Comparison of ENCODE assay signal across 8 cellular contexts in genomic region chr2:232444409-232445148, GRCh38. TPM values are rescaled to one million over a fixed set of nuclear protein-coding genes. Genes with fewer than 3 reads are reported as not detected.
A peak's percentile ranks its signal among the peaks of the same experiment; 100 is the strongest.
DNase-seq lines count a peak whose midpoint lies in the region; TF ChIP-seq lines count a peak whose summit lies in the region.

No MANE protein-coding gene starts in this region.

- H3K4me3 ChIP-seq in CD8-positive, alpha-beta memory T cell (ENCODE audit: low read length): no peak overlapping the region
- no peak overlapping the region; a peak in 1 of 4 replicates for H3K4me3 ChIP-seq in SK-N-SH (ENCODE audit: low read depth in 2 of 2, low read length in 1 of 2)

- peaks cover 0 to 8% of the 10 kb centered on the region in 2 donors for H3K27me3 Mint-ChIP-seq in CD8-positive, alpha-beta memory T cell
- peaks cover 17% of the 10 kb centered on the region for H3K27me3 Mint-ChIP-seq in HFFc6 (ENCODE audit: insufficient read depth)
- no peaks in the 10 kb centered on the region for H3K27me3 Mint-ChIP-seq in activated naive CD8-positive, alpha-beta T cell treated with anti-CD3 and anti-CD28 coated beads for 36 hours

- H3K27me3 ChIP-seq in CD8-positive, alpha-beta memory T cell (ENCODE audit: insufficient read depth, low read length, poor library complexity, severe bottlenecking): no peaks in the 10 kb centered on the region
- no peaks in the 10 kb centered on the region for H3K27me3 ChIP-seq in SK-N-SH (ENCODE audit: insufficient read depth)

- no peaks in the 10 kb centered on the region for H3K9me3 Mint-ChIP-seq in CD8-positive, alpha-beta memory T cell
- no peaks in the 10 kb centered on the region for H3K9me3 Mint-ChIP-seq in HFFc6
- no peaks in the 10 kb centered on the region for H3K9me3 Mint-ChIP-seq in activated naive CD8-positive, alpha-beta T cell treated with anti-CD3 and anti-CD28 coated beads for 36 hours

- no peak overlapping the region for H3K4me2 ChIP-seq in SK-N-SH

- no peaks in the 10 kb centered on the region for H3K9me3 ChIP-seq in CD8-positive, alpha-beta memory T cell (ENCODE audit: low read length)
- no peaks in the 10 kb centered on the region for H3K9me3 ChIP-seq in SK-N-SH

- H3K79me2 ChIP-seq in SK-N-SH (ENCODE audit: insufficient read depth): no peaks in the 10 kb centered on the region

- peaks cover 0 to 8% (median 4%) of the 10 kb centered on the region in 3 donors for H3K4me1 Mint-ChIP-seq in CD8-positive, alpha-beta memory T cell
- H3K4me1 Mint-ChIP-seq in HFFc6 (ENCODE audit: low read depth): no peaks in the 10 kb centered on the region
- peaks cover 9% of the 10 kb centered on the region for H3K4me1 Mint-ChIP-seq in activated naive CD8-positive, alpha-beta T cell treated with anti-CD3 and anti-CD28 coated beads for 36 hours

- H3K27ac Mint-ChIP-seq in CD8-positive, alpha-beta memory T cell: no peak overlapping the region
- no peak overlapping the region for H3K27ac Mint-ChIP-seq in HFFc6
- H3K27ac Mint-ChIP-seq in activated naive CD8-positive, alpha-beta T cell treated with anti-CD3 and anti-CD28 coated beads for 36 hours: no peak overlapping the region

- CTCF ChIA-PET in CD8-positive, alpha-beta memory T cell (lab: Charles Lee): interaction anchor here (1.5 to 1.6 kb wide), 3 partner anchors 9 to 545 kb away, joined by 4 to 6 read pairs (median 4); no protein-coding TSS in a partner anchor
- CTCF ChIA-PET in SK-N-SH (lab: Yijun Ruan, JAX): interaction anchor here (0.7 to 10.0 kb wide), 17 partner anchors 9 to 538 kb away, joined by 3 to 196 read pairs (median 4); partner anchors contain the start of genes CHRND, ECEL1 and PRSS56

- H3K27ac ChIP-seq in CD8-positive, alpha-beta memory T cell (ENCODE audit: low read depth, low read length): no peak overlapping the region
- H3K27ac ChIP-seq in SK-N-SH (ENCODE audit: low read depth in 2 of 2, low read length in 1 of 2): no peak overlapping the region

- no peaks in the 10 kb centered on the region for H3K9me2 ChIP-seq in SK-N-SH

- H3K4me3 Mint-ChIP-seq in CD8-positive, alpha-beta memory T cell: no peak overlapping the region
- no peak overlapping the region for H3K4me3 Mint-ChIP-seq in HFFc6
- H3K4me3 Mint-ChIP-seq in activated naive CD8-positive, alpha-beta T cell treated with anti-CD3 and anti-CD28 coated beads for 36 hours: no peak overlapping the region

- no peak overlapping the region for H2AFZ ChIP-seq in SK-N-SH (ENCODE audit: low read depth)

- H3K36me3 ChIP-seq in CD8-positive, alpha-beta memory T cell (ENCODE audit: insufficient read depth, low read length): no peaks in the 10 kb centered on the region
- no peaks in the 10 kb centered on the region for H3K36me3 ChIP-seq in SK-N-SH (replicated peaks in 1 of 2; ENCODE audit: control insufficient read depth in 1 of 2, insufficient read depth in 2 of 2, low read length in 1 of 2)

- no peaks in the 10 kb centered on the region for H3F3A ChIP-seq in SK-N-SH (replicated peaks; ENCODE audit: insufficient read depth)

- no peaks in the 10 kb centered on the region for H4K20me1 ChIP-seq in SK-N-SH (ENCODE audit: insufficient read depth)

- no peak for TF ChIP-seq EP300 in SK-N-SH (IDR thresholded peaks at IDR 0.05; ENCODE audit: borderline replicate concordance in 1 of 2, low read depth in 1 of 2, low read length in 1 of 2)

- no peaks in the 10 kb centered on the region for H3K36me3 Mint-ChIP-seq in CD8-positive, alpha-beta memory T cell
- no peaks in the 10 kb centered on the region for H3K36me3 Mint-ChIP-seq in HFFc6 (ENCODE audit: low read depth)
- no peaks in the 10 kb centered on the region for H3K36me3 Mint-ChIP-seq in activated naive CD8-positive, alpha-beta T cell treated with anti-CD3 and anti-CD28 coated beads for 36 hours

- DNase-seq in CD8-positive, alpha-beta memory T cell: peak; percentile 17 to 62 (median 29)
- DNase-seq in HFFc6 (peak; percentile 69), SK-N-SH (peak; percentile 75), iris pigment epithelial cell (ENCODE audit: low read depth) (peak; percentile 71), NCI-H774 (lab: John Stamatoyannopoulos, UW) (no peak), ureter (ENCODE audit: low spot score) (no peak)
- DNase-seq in activated naive CD8-positive, alpha-beta T cell treated with anti-CD3 and anti-CD28 coated beads for 36 hours: peak; percentile 74
- DNase-seq in stimulated activated CD8-positive, alpha-beta memory T cell treated with anti-CD3 and anti-CD28 coated beads, Interleukin-12 subunit alpha, Interleukin-12 subunit beta, amount 100 ng/mL, for 1 hour (ENCODE audit: low read depth): peak; percentile 31

- H3K4me1 ChIP-seq in CD8-positive, alpha-beta memory T cell (ENCODE audit: insufficient read depth, low read length): no peaks in the 10 kb centered on the region
- no peaks in the 10 kb centered on the region; a peak in 1 of 4 replicates for H3K4me1 ChIP-seq in SK-N-SH (ENCODE audit: control insufficient read depth in 1 of 2, insufficient read depth in 2 of 2, low read depth in 1 of 2, low read length in 1 of 2)

- TF ChIP-seq CTCF in HFFc6 (IDR thresholded peaks at IDR 0.05) (peak; percentile 91), SK-N-SH (IDR thresholded peaks at IDR 0.05) (peak; percentile 64)

- POLR2A ChIA-PET in CD8-positive, alpha-beta memory T cell (lab: Charles Lee): no interaction called here
- POLR2A ChIA-PET in SK-N-SH (lab: Yijun Ruan, JAX): no interaction called here

- H3K9ac ChIP-seq in SK-N-SH: no peak overlapping the region

- 83% methylated on average over 14 of the region's 21 CpGs for WGBS in SK-N-SH (ENCODE audit: low lambda C conversion rate)

- TF ChIP-seq RAD21 in SK-N-SH (IDR thresholded peaks at IDR 0.05; ENCODE audit: low read length): no peak; the same call in 1 of the 2 replicates

TF ChIP-seq in SK-N-SH, 30 proteins besides CTCF, POLR2A, EP300 and RAD21:
- no peak for TF ChIP-seq FOXM1 (IDR thresholded peaks at IDR 0.05; ENCODE audit: low read depth)
- TF ChIP-seq MAX (IDR thresholded peaks at IDR 0.05; ENCODE audit: low read depth): peak; percentile 33; the same call in 1 of the 2 replicates
- TF ChIP-seq RFX5 (IDR thresholded peaks at IDR 0.05; ENCODE audit: low read length): no peak
- no peak for TF ChIP-seq TAF1 (IDR thresholded peaks at IDR 0.05; ENCODE audit: borderline replicate concordance, low read depth, low read length)
- no peak for TF ChIP-seq SIN3A (IDR thresholded peaks at IDR 0.05; ENCODE audit: borderline replicate concordance, low read depth, low read length)
- TF ChIP-seq ELF1 (IDR thresholded peaks at IDR 0.05): no peak
- no peak for TF ChIP-seq USF1 (IDR thresholded peaks at IDR 0.05; ENCODE audit: borderline replicate concordance, low read depth)
- TF ChIP-seq SMC3 (IDR thresholded peaks at IDR 0.05; ENCODE audit: low read depth, low read length): 0 out of 2 replicates have a peak, but pooled peaks have one; percentile 22
- TF ChIP-seq FOSL2 (IDR thresholded peaks at IDR 0.05; ENCODE audit: borderline replicate concordance, low read depth): peak; percentile 37; the same call in 1 of the 2 replicates
TF ChIP-seq in SK-N-SH: peak in this region for 3.

RNA-seq across cellular contexts. Expression of gene ALPI, which starts 11.4 kb away (rescaled TPM):
- total RNA-seq in CD8-positive, alpha-beta memory T cell: not detected
- polyA plus RNA-seq in CD8-positive, alpha-beta memory T cell: not detected
- total RNA-seq in HFFc6 (2021; fragmentation: NEBNext Ultra II Directional; extraction: Animal tissue kit (Norgen Biotek cat#: 25700)): not detected
- polyA plus RNA-seq in SK-N-SH (2012; rRNA removed): not detected in 2 replicates
- polyA plus RNA-seq in SK-N-SH (2012; cell fraction: cytosol; rRNA removed): not detected in 2 replicates
- not detected in 2 replicates for polyA plus RNA-seq in SK-N-SH (2012; cell fraction: nucleus; rRNA removed)
- not detected for total RNA-seq in activated naive CD8-positive, alpha-beta T cell treated with anti-CD3 and anti-CD28 coated beads for 36 hours
- not detected for total RNA-seq in ureter

RNA-seq across cellular contexts. Expression of gene ALPG, which starts 37.9 kb away (rescaled TPM):
- not detected for total RNA-seq in CD8-positive, alpha-beta memory T cell
- polyA plus RNA-seq in CD8-positive, alpha-beta memory T cell: not detected
- not detected for total RNA-seq in HFFc6 (2021; fragmentation: NEBNext Ultra II Directional; extraction: Animal tissue kit (Norgen Biotek cat#: 25700))
- not detected in 2 replicates for polyA plus RNA-seq in SK-N-SH (2012; rRNA removed)
- polyA plus RNA-seq in SK-N-SH (2012; cell fraction: cytosol; rRNA removed): not detected in 2 replicates
- not detected in 2 replicates for polyA plus RNA-seq in SK-N-SH (2012; cell fraction: nucleus; rRNA removed)
- not detected for total RNA-seq in activated naive CD8-positive, alpha-beta T cell treated with anti-CD3 and anti-CD28 coated beads for 36 hours
- not detected for total RNA-seq in ureter

RNA-seq across cellular contexts. Expression of gene ECEL1, which starts 43.1 kb away (rescaled TPM):
- total RNA-seq in CD8-positive, alpha-beta memory T cell: not detected
- polyA plus RNA-seq in CD8-positive, alpha-beta memory T cell: not detected
- not detected for total RNA-seq in HFFc6 (2021; fragmentation: NEBNext Ultra II Directional; extraction: Animal tissue kit (Norgen Biotek cat#: 25700))
- not detected in 2 replicates for polyA plus RNA-seq in SK-N-SH (2012; rRNA removed)
- polyA plus RNA-seq in SK-N-SH (2012; cell fraction: cytosol; rRNA removed): 0.03 TPM in 1 of 2 replicates, not detected in the other
- not detected in 2 replicates for polyA plus RNA-seq in SK-N-SH (2012; cell fraction: nucleus; rRNA removed)
- under 1 TPM; 0.12 to 0.14 TPM for total RNA-seq in activated naive CD8-positive, alpha-beta T cell treated with anti-CD3 and anti-CD28 coated beads for 36 hours
- 0.39 TPM for total RNA-seq in ureter

Comparison
In these comparisons a context has a peak if more than half of its experiments do, and no peak if none do; other contexts are left out.
1. DNase-seq: peak in CD8-positive, alpha-beta memory T cell (5 of 5), HFFc6 (single experiment), SK-N-SH (single experiment), activated naive CD8-positive, alpha-beta T cell treated with anti-CD3 and anti-CD28 coated beads for 36 hours (single experiment), iris pigment epithelial cell (single experiment) and stimulated activated CD8-positive, alpha-beta memory T cell treated with anti-CD3 and anti-CD28 coated beads, Interleukin-12 subunit alpha, Interleukin-12 subunit beta, amount 100 ng/mL, for 1 hour (single experiment); none in NCI-H774 (single experiment) and ureter (single experiment).